8 cellular contexts compared by ENCODE assay signal in genomic region chr7:55964261-55964801, GRCh38. TPM values are rescaled to one million over a fixed set of nuclear protein-coding genes. Genes with fewer than 3 reads are reported as not detected.
A peak's percentile ranks its signal among the peaks of the same experiment; 100 is the strongest.
DNase-seq lines count a peak whose midpoint lies in the region; ATAC-seq and TF ChIP-seq lines count a peak whose summit lies in the region.

TSS of gene NIPSNAP2 (plus strand) at chr7:55964585. CDS start at chr7:55964610, 25 bp downstream.

- H3K9me3 Mint-ChIP-seq in endodermal cell (peaks cover 2% of the 10 kb centered on the region), mesothelial cell of epicardium (no peaks in the 10 kb centered on the region)

- TF ChIP-seq CTCF in C4-2B (conservative IDR thresholded peaks at IDR 0.05) (peak; percentile 99), endodermal cell (conservative IDR thresholded peaks at IDR 0.05) (peak; percentile 65), mesothelial cell of epicardium (IDR thresholded peaks at IDR 0.05; ENCODE audit: unreplicated experiment) (peak; percentile 63)

- WGBS in endodermal cell (ENCODE audit: insufficient coverage in 1 of 2, insufficient read length in 1 of 2), 2 experiments, result 0 to 2% methylated on average over 6 to 70 of the region's 70 CpGs

- POLR2A ChIA-PET in activated CD8-positive, alpha-beta memory T cell treated with anti-CD3 and anti-CD28 coated beads for 36 hours (lab: Charles Lee), result interaction anchor here (0.5 to 1.4 kb wide), 2 partner anchors 65 to 100 kb away, joined by 4 to 7 read pairs; partner anchors contain the start of gene SUMF2

- H3K36me3 Mint-ChIP-seq in endodermal cell (ENCODE audit: low read depth), result peaks cover 12% of the 10 kb centered on the region
- peaks cover 10% of the 10 kb centered on the region for H3K36me3 Mint-ChIP-seq in mesothelial cell of epicardium

- H3K9me3 ChIP-seq in endodermal cell (ENCODE audit: control insufficient read depth, low read length), result no peaks in the 10 kb centered on the region

- ATAC-seq in GM19023 (IDR thresholded peaks at IDR 0.05; ENCODE audit: unreplicated experiment) (peak; percentile 80), HG03175 (IDR thresholded peaks at IDR 0.05; ENCODE audit: unreplicated experiment) (peak; percentile 78)

- H3K9ac ChIP-seq in endodermal cell (ENCODE audit: extremely low read depth, low read length, poor library complexity, severe bottlenecking), result peak within 1 kb of the TSS; percentile 84

- H3K27ac Mint-ChIP-seq in endodermal cell (peak within 1 kb of the TSS; percentile 94), mesothelial cell of epicardium (peak within 1 kb of the TSS; percentile 97)

- H3K27ac ChIP-seq in C4-2B, result peak within 1 kb of the TSS; percentile 83
- peak within 1 kb of the TSS; percentile 66 for H3K27ac ChIP-seq in endodermal cell (ENCODE audit: low read depth, low read length)

- peaks cover 6% of the 10 kb centered on the region for H3K36me3 ChIP-seq in endodermal cell (ENCODE audit: control insufficient read depth, insufficient read depth, low read length)

- H3K4me1 ChIP-seq in endodermal cell (ENCODE audit: control insufficient read depth, insufficient read depth, low read length), result no peaks in the 10 kb centered on the region

- DNase-seq in NCI-H526 treated with DMSO at 0.1 percent for 48 hours (lab: John Stamatoyannopoulos, UW) (peak; percentile 46), endodermal cell (peak; percentile 85), mesothelial cell of epicardium (ENCODE audit: low spot score in 2 of 2, unreplicated experiment in 2 of 2) (peak; percentile 57 to 82)
- peak; percentile 43 to 44 for DNase-seq in stimulated activated CD8-positive, alpha-beta memory T cell treated with anti-CD3 and anti-CD28 coated beads, Interleukin-2, amount 100 ng/mL, for 48 hours (ENCODE audit: low read depth in 2 of 2)

- H3K27me3 Mint-ChIP-seq in endodermal cell (ENCODE audit: insufficient read depth), result peaks cover 26% of the 10 kb centered on the region
- H3K27me3 Mint-ChIP-seq in mesothelial cell of epicardium (ENCODE audit: low read depth), result peaks cover 5% of the 10 kb centered on the region

- peak within 1 kb of the TSS; percentile 95 for H3K4me3 ChIP-seq in endodermal cell (ENCODE audit: low read length)

- H3K4me1 Mint-ChIP-seq in endodermal cell (peaks cover 5% of the 10 kb centered on the region), mesothelial cell of epicardium (peaks cover 13% of the 10 kb centered on the region)

- peaks cover 11% of the 10 kb centered on the region for H3K27me3 ChIP-seq in endodermal cell (ENCODE audit: control insufficient read depth, insufficient read depth, low read length, poor library complexity, severe bottlenecking)

- CTCF ChIA-PET in activated CD8-positive, alpha-beta memory T cell treated with anti-CD3 and anti-CD28 coated beads for 36 hours (lab: Charles Lee), result interaction anchor here (0.5 to 3.0 kb wide), 9 partner anchors 9 to 411 kb away, joined by 3 to 8 read pairs (median 3); partner anchors contain the start of genes CHCHD2 and MRPS17

- peak within 1 kb of the TSS; percentile 83 for H3K4me3 Mint-ChIP-seq in endodermal cell
- peak within 1 kb of the TSS; percentile 89 for H3K4me3 Mint-ChIP-seq in mesothelial cell of epicardium

RNA-seq across cellular contexts. Expression of gene NIPSNAP2, which starts in this region (rescaled TPM):
- total RNA-seq in activated CD8-positive, alpha-beta memory T cell treated with anti-CD3 and anti-CD28 coated beads for 36 hours, result 10 to 100 TPM; 46.4 to 46.5 TPM
- 10 to 100 TPM; 37.1 to 62.2 TPM for total RNA-seq in endodermal cell
- polyA plus RNA-seq in endodermal cell (2013, experiment 1 of 2), result 75.7 TPM
- polyA plus RNA-seq in endodermal cell (2013, experiment 2 of 2), result 82.1 TPM
- total RNA-seq in mesothelial cell of epicardium, result 59.9 to 63.4 TPM (median 62.8 TPM) in 3 replicates

Comparison
In these comparisons a context has a peak if more than half of its experiments do, and no peak if none do; other contexts are left out.
1. Peak in every context shown above with its lines: DNase-seq, ATAC-seq, H3K4me3 ChIP-seq and H3K27ac ChIP-seq.